17 cellular contexts compared by ENCODE assay signal in genomic region chr11:36069576-36070214, GRCh38.
DNase-seq lines count a peak whose midpoint lies in the region; ATAC-seq and TF ChIP-seq lines count a peak whose summit lies in the region.
"Had no signal": no experiment of that assay in that cellular context is flagged by ENCODE, and none has a peak within 500 bp of the region (broad histone marks: within the 10 kb centered on the region; RNA-seq: fewer than 3 reads in every experiment).

No MANE protein-coding gene starts in this region.

- H3K14ac ChIP-seq in mesenchymal stem cell (ENCODE audit: low read length in 2 of 2) = no peak overlapping the region

- no peaks in the 10 kb centered on the region for H3K36me3 ChIP-seq in A673 (ENCODE audit: insufficient read depth, low read length, poor library complexity, severe bottlenecking)
- H3K36me3 ChIP-seq in GM23338 (ENCODE audit: insufficient read depth) = no peaks in the 10 kb centered on the region
- peaks cover 5% of the 10 kb centered on the region for H3K36me3 ChIP-seq in PC-3 (ENCODE audit: low read depth, low read length)
- no peaks in the 10 kb centered on the region for H3K36me3 ChIP-seq in mesenchymal stem cell (ENCODE audit: control insufficient read depth in 1 of 2, insufficient read depth in 2 of 2, low read depth in 1 of 2, low read length in 2 of 2)

- no peak overlapping the region for H2BK5ac ChIP-seq in mesenchymal stem cell (ENCODE audit: low read depth, low read length, poor library complexity, severe bottlenecking)

- H3K23ac ChIP-seq in mesenchymal stem cell (ENCODE audit: low read length in 2 of 2) = no peak overlapping the region

- no peaks in the 10 kb centered on the region for H3K27me3 ChIP-seq in A673 (replicated peaks; ENCODE audit: insufficient read depth, low read depth, low read length, poor library complexity)
- no peaks in the 10 kb centered on the region for H3K27me3 ChIP-seq in GM23338 (ENCODE audit: insufficient read depth)
- H3K27me3 ChIP-seq in PC-3 (ENCODE audit: low read length) = no peaks in the 10 kb centered on the region
- no peaks in the 10 kb centered on the region for H3K27me3 ChIP-seq in foreskin keratinocyte
- no peaks in the 10 kb centered on the region for H3K27me3 ChIP-seq in mesenchymal stem cell (ENCODE audit: control insufficient read depth in 1 of 2, insufficient read depth in 1 of 2, low read length in 2 of 2)

- H3K4me3 ChIP-seq in A673 (ENCODE audit: low read depth, low read length, poor library complexity, severe bottlenecking) (no peak overlapping the region), GM23338 (peak overlapping the region; percentile 5; the same call in 1 of the 2 replicates), PC-3 (ENCODE audit: low read length) (no peak overlapping the region), mesenchymal stem cell (ENCODE audit: insufficient read depth in 1 of 2, low read depth in 1 of 2, low read length in 2 of 2) (no peak overlapping the region)

- no peak overlapping the region for H3K18ac ChIP-seq in mesenchymal stem cell (ENCODE audit: low read depth in 1 of 2, low read length in 2 of 2)

- H3K4me1 Mint-ChIP-seq in GM23338 = peaks cover 52% of the 10 kb centered on the region
- H3K4me1 Mint-ChIP-seq in natural killer cell treated with Interleukin-12 subunit alpha and Interleukin-12 subunit beta and Interleukin-15 and Interleukin-18, amount 100 ng/mL, for 72 hours (ENCODE audit: low read depth in 2 of 2) = no peaks in the 10 kb centered on the region
- H3K4me1 Mint-ChIP-seq: activated naive CD8-positive, alpha-beta T cell treated with anti-CD3 and anti-CD28 coated beads, Interleukin-2, amount 10 ng/mL, durations not matched to agents 7 days and 5 days; naive B cell; stimulated activated effector memory CD8-positive, alpha-beta T cell treated with anti-CD3 and anti-CD28 coated beads, Interleukin-12 subunit alpha, Interleukin-12 subunit beta, amount 100 ng/mL, for 72 hours; T-helper 17 cell had no signal

- BruUV-seq in A673 (replicated peaks; lab: Mats Ljungman, UMichigan) = no TSS peak
- BruUV-seq in PC-3 (replicated peaks; lab: Mats Ljungman, UMichigan) = no TSS peak

- H2BK120ac ChIP-seq in mesenchymal stem cell (ENCODE audit: low read depth, low read length) = no peak overlapping the region

- H3K9ac ChIP-seq in PC-3 (ENCODE audit: low read length) = no peak overlapping the region
- H3K9ac ChIP-seq in mesenchymal stem cell (ENCODE audit: low read length) = no peak overlapping the region

- H2AK5ac ChIP-seq in mesenchymal stem cell (ENCODE audit: low read length, severe bottlenecking) = no peak overlapping the region

- H4K8ac ChIP-seq in mesenchymal stem cell (ENCODE audit: low read length) = no peak overlapping the region

- WGBS in mesenchymal stem cell = 77% methylated on average over 8 of the region's 10 CpGs

- no peak overlapping the region for H2BK12ac ChIP-seq in mesenchymal stem cell (ENCODE audit: low read length in 2 of 2)

- intact Hi-C loops in A673 (cut with micrococcal nuclease; ENCODE audit: unreplicated experiment) (no loop called here), PC-3 (cut with micrococcal nuclease) (no loop called here)

- no peak overlapping the region for H4K91ac ChIP-seq in mesenchymal stem cell (ENCODE audit: low read length)

- H3K79me1 ChIP-seq in mesenchymal stem cell (replicated peaks; ENCODE audit: low read length, poor library complexity, severe bottlenecking) = no peaks in the 10 kb centered on the region

- H3K4me2 ChIP-seq in GM23338 = peak overlapping the region; percentile 56
- no peak overlapping the region for H3K4me2 ChIP-seq in PC-3 (ENCODE audit: low read length)
- no peak overlapping the region for H3K4me2 ChIP-seq in mesenchymal stem cell (ENCODE audit: low read length, poor library complexity, severe bottlenecking)

- CTCF ChIA-PET in A673 (lab: Charles Lee) (no interaction called here), PC-3 (lab: Charles Lee) (interaction anchor here (0.6 to 2.2 kb wide), 3 partner anchors 110 to 248 kb away, joined by 3 to 12 read pairs (median 4); no protein-coding TSS in a partner anchor)

- H3K27ac Mint-ChIP-seq in GM23338 = peak overlapping the region; percentile 60
- no peak overlapping the region for H3K27ac Mint-ChIP-seq in natural killer cell treated with Interleukin-12 subunit alpha and Interleukin-12 subunit beta and Interleukin-15 and Interleukin-18, amount 100 ng/mL, for 72 hours
- H3K27ac Mint-ChIP-seq: activated naive CD8-positive, alpha-beta T cell treated with anti-CD3 and anti-CD28 coated beads, Interleukin-2, amount 10 ng/mL, durations not matched to agents 7 days and 5 days; effector memory CD8-positive, alpha-beta T cell; naive B cell; stimulated activated effector memory CD8-positive, alpha-beta T cell treated with anti-CD3 and anti-CD28 coated beads, Interleukin-12 subunit alpha, Interleukin-12 subunit beta, amount 100 ng/mL, for 72 hours; T-helper 17 cell had no signal

- H3K36me3 Mint-ChIP-seq in GM23338 (ENCODE audit: low read depth) = peaks cover 25% of the 10 kb centered on the region
- no peaks in the 10 kb centered on the region for H3K36me3 Mint-ChIP-seq in natural killer cell treated with Interleukin-12 subunit alpha and Interleukin-12 subunit beta and Interleukin-15 and Interleukin-18, amount 100 ng/mL, for 72 hours
- H3K36me3 Mint-ChIP-seq: activated naive CD8-positive, alpha-beta T cell treated with anti-CD3 and anti-CD28 coated beads, Interleukin-2, amount 10 ng/mL, durations not matched to agents 7 days and 5 days; stimulated activated effector memory CD8-positive, alpha-beta T cell treated with anti-CD3 and anti-CD28 coated beads, Interleukin-12 subunit alpha, Interleukin-12 subunit beta, amount 100 ng/mL, for 72 hours had no signal

- no peaks in the 10 kb centered on the region for H3K9me2 ChIP-seq in GM23338 (ENCODE audit: insufficient read depth)
- H3K9me2 ChIP-seq in PC-3 (replicated peaks; ENCODE audit: low read length) = no peaks in the 10 kb centered on the region

- H2BK15ac ChIP-seq in mesenchymal stem cell (ENCODE audit: low read depth, poor library complexity, severe bottlenecking) = no peak overlapping the region

- H3K4me1 ChIP-seq in A673 (ENCODE audit: insufficient read depth, low read length, poor library complexity, severe bottlenecking) = peaks cover 8% of the 10 kb centered on the region
- H3K4me1 ChIP-seq in GM23338 (ENCODE audit: insufficient read depth) = peaks cover 39% of the 10 kb centered on the region
- no peaks in the 10 kb centered on the region for H3K4me1 ChIP-seq in PC-3 (ENCODE audit: insufficient read depth, low read length)
- peaks cover 14% of the 10 kb centered on the region for H3K4me1 ChIP-seq in foreskin keratinocyte
- peaks cover 6% of the 10 kb centered on the region for H3K4me1 ChIP-seq in mesenchymal stem cell (ENCODE audit: control insufficient read depth, insufficient read depth, low read depth, low read length)

- H4K20me1 ChIP-seq in GM23338 (replicated peaks; ENCODE audit: insufficient read depth) (no peaks in the 10 kb centered on the region), PC-3 (ENCODE audit: low read length) (no peaks in the 10 kb centered on the region)

- H3K27ac ChIP-seq in A673 (ENCODE audit: low read depth, low read length, poor library complexity, severe bottlenecking) (no peak overlapping the region), GM23338 (ENCODE audit: low read depth) (peak overlapping the region; percentile 84), PC-3 (ENCODE audit: low read length) (no peak overlapping the region), foreskin keratinocyte (no peak overlapping the region), mesenchymal stem cell (ENCODE audit: low read length, poor library complexity, severe bottlenecking) (no peak overlapping the region)

- H3K27me3 Mint-ChIP-seq in GM23338 (ENCODE audit: insufficient read depth, low read depth, poor library complexity) = no peaks in the 10 kb centered on the region
- peaks cover 23 to 32% of the 10 kb centered on the region in 2 donors for H3K27me3 Mint-ChIP-seq in natural killer cell treated with Interleukin-12 subunit alpha and Interleukin-12 subunit beta and Interleukin-15 and Interleukin-18, amount 100 ng/mL, for 72 hours

- TF ChIP-seq CTCF in A673 (conservative IDR thresholded peaks at IDR 0.05; ENCODE audit: low read depth, low read length) (peak; percentile 32; the same call in 1 of the 2 replicates), GM23338 (conservative IDR thresholded peaks at IDR 0.05; ENCODE audit: low read depth in 2 of 2) (peak; percentile 67 to 72), PC-3 (conservative IDR thresholded peaks at IDR 0.05; ENCODE audit: low read depth, low read length) (peak; percentile 43; the same call in 1 of the 2 replicates), foreskin keratinocyte (conservative IDR thresholded peaks at IDR 0.05) (peak; percentile 81)

- H3K79me2 ChIP-seq in GM23338 (replicated peaks; ENCODE audit: insufficient read depth) (peaks cover 4% of the 10 kb centered on the region; the same call in 1 of the 2 replicates), PC-3 (ENCODE audit: low read length) (no peaks in the 10 kb centered on the region)

- H3K9me3 ChIP-seq in A673 (ENCODE audit: low read depth, low read length, poor library complexity, severe bottlenecking) (no peaks in the 10 kb centered on the region), PC-3 (ENCODE audit: low read length) (no peaks in the 10 kb centered on the region), mesenchymal stem cell (ENCODE audit: control insufficient read depth, low read length) (peaks cover 6% of the 10 kb centered on the region)

- DNase-seq in A673 (ENCODE audit: low spot score) (no peak), GM23338 (ENCODE audit: low spot score) (peak; percentile 89), PC-3 (peak; percentile 28), foreskin keratinocyte (peak; percentile 56 to 77), mesenchymal stem cell (no peak), HuH-7 (ENCODE audit: low spot score) (no peak)
- DNase-seq in natural killer cell treated with Interleukin-12 subunit alpha and Interleukin-12 subunit beta and Interleukin-15 and Interleukin-18, amount 100 ng/mL, for 72 hours (ENCODE audit: low spot score) = no peak
- DNase-seq: activated naive CD8-positive, alpha-beta T cell treated with anti-CD3 and anti-CD28 coated beads, Interleukin-2, amount 10 ng/mL, durations not matched to agents 7 days and 5 days; AML-193; effector memory CD8-positive, alpha-beta T cell; IMR-90; naive B cell; NCI-H510A treated with DMSO at 0.1 percent for 48 hours; stimulated activated CD4-positive, alpha-beta T cell treated with anti-CD3 and anti-CD28 coated beads, Interleukin-15, amount 100 ng/mL, for 24 hours; T-helper 17 cell had no signal

- H3K4me3 Mint-ChIP-seq in GM23338 = no peak overlapping the region
- no peak overlapping the region for H3K4me3 Mint-ChIP-seq in natural killer cell treated with Interleukin-12 subunit alpha and Interleukin-12 subunit beta and Interleukin-15 and Interleukin-18, amount 100 ng/mL, for 72 hours
- H3K4me3 Mint-ChIP-seq: activated naive CD8-positive, alpha-beta T cell treated with anti-CD3 and anti-CD28 coated beads, Interleukin-2, amount 10 ng/mL, durations not matched to agents 7 days and 5 days; effector memory CD8-positive, alpha-beta T cell; naive B cell; stimulated activated effector memory CD8-positive, alpha-beta T cell treated with anti-CD3 and anti-CD28 coated beads, Interleukin-12 subunit alpha, Interleukin-12 subunit beta, amount 100 ng/mL, for 72 hours; T-helper 17 cell had no signal

- H3K4ac ChIP-seq in mesenchymal stem cell (ENCODE audit: low read depth in 1 of 2, low read length in 2 of 2) = no peak overlapping the region

- POLR2A ChIA-PET in A673 (lab: Charles Lee; ENCODE audit: low non-redundant PET) = interaction anchor here (0.6 kb wide), 1 partner anchor 100 kb away, joined by 3 read pairs; no protein-coding TSS in a partner anchor
- POLR2A ChIA-PET in PC-3 (lab: Charles Lee; ENCODE audit: unreplicated experiment) = interaction anchor here (0.6 kb wide), 1 partner anchor 138 kb away, joined by 3 read pairs; no protein-coding TSS in a partner anchor

- no peak overlapping the region for H2AFZ ChIP-seq in GM23338
- H2AFZ ChIP-seq in PC-3 (ENCODE audit: low read length) = no peak overlapping the region
- no peak overlapping the region for H2AFZ ChIP-seq in mesenchymal stem cell (ENCODE audit: low read depth, low read length)

- H3F3A ChIP-seq in GM23338 (replicated peaks; ENCODE audit: low read depth) (peaks cover 3% of the 10 kb centered on the region; the same call in 1 of the 2 replicates), PC-3 (ENCODE audit: low read length, unreplicated experiment) (no peaks in the 10 kb centered on the region)

- H3K9me3 Mint-ChIP-seq in GM23338 = peaks cover 13% of the 10 kb centered on the region
- no peaks in the 10 kb centered on the region for H3K9me3 Mint-ChIP-seq in natural killer cell treated with Interleukin-12 subunit alpha and Interleukin-12 subunit beta and Interleukin-15 and Interleukin-18, amount 100 ng/mL, for 72 hours
- H3K9me3 Mint-ChIP-seq: effector memory CD8-positive, alpha-beta T cell had no signal

- peak; percentile 95 for ATAC-seq in GM23338
- ATAC-seq in PC-3 = no peak
- peak; percentile 89 for ATAC-seq in foreskin keratinocyte
- ATAC-seq in HG03460 (IDR thresholded peaks at IDR 0.05; ENCODE audit: unreplicated experiment) = no peak
- ATAC-seq in natural killer cell treated with Interleukin-12 subunit alpha and Interleukin-12 subunit beta and Interleukin-15 and Interleukin-18, amount 100 ng/mL, for 72 hours = no peak
- ATAC-seq: effector memory CD8-positive, alpha-beta T cell; stimulated activated effector memory CD8-positive, alpha-beta T cell treated with anti-CD3 and anti-CD28 coated beads, Interleukin-12 subunit alpha, Interleukin-12 subunit beta, amount 100 ng/mL, for 72 hours; T-helper 17 cell had no signal

Comparison
In these comparisons a context has a peak if more than half of its experiments do, and no peak if none do; other contexts are left out.
1. DNase-seq: peak in GM23338 (single experiment), PC-3 (single experiment) and foreskin keratinocyte (2 of 2); none in A673 (single experiment), natural killer cell treated with Interleukin-12 subunit alpha and Interleukin-12 subunit beta and Interleukin-15 and Interleukin-18, amount 100 ng/mL, for 72 hours (single experiment), mesenchymal stem cell (single experiment) and HuH-7 (single experiment).
2. ATAC-seq: peak in GM23338 (single experiment) and foreskin keratinocyte (single experiment); none in PC-3 (single experiment), HG03460 (single experiment) and natural killer cell treated with Interleukin-12 subunit alpha and Interleukin-12 subunit beta and Interleukin-15 and Interleukin-18, amount 100 ng/mL, for 72 hours (0 of 2).
3. Peak in every context shown above with its lines, with median percentiles within 50 percentile points of each other: CTCF ChIP-seq.